In the genomic region with DNA sequence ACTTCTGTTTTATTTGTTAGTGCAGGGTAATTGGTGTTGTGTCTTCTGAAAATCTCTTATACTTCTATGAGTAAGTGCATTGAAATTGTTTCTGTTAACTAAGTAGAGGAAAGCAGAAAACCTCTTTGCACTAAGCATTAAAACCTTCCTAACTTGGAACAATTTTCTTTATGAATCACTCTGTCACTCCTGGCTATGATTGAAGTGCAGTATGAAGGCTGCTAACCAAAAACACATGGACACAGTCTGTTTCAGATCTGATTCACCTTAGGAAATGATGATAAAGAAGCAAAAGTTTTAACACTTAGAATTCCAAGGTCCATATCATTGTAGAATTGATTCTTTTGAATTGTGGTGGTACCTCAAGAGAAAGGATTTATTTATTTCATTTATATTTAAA, we compare ENCODE assay signal across 16 cellular contexts. TPM values are rescaled to one million over a fixed set of nuclear protein-coding genes. Genes with fewer than 3 reads are reported as not detected.
A peak's percentile ranks its signal among the peaks of the same experiment; 100 is the strongest.
DNase-seq lines count a peak whose midpoint lies in the region; ATAC-seq and TF ChIP-seq lines count a peak whose summit lies in the region.
"Had no signal": no experiment of that assay in that cellular context is flagged by ENCODE, and none has a peak within 500 bp of the region (broad histone marks: within the 10 kb centered on the region; RNA-seq: fewer than 3 reads in every experiment).

No MANE protein-coding gene starts in this region.

- H3K9me3 ChIP-seq in PC-3 (ENCODE audit: low read length) = no peaks in the 10 kb centered on the region
- H3K9me3 ChIP-seq: BE2C, heart right ventricle had no signal

- peak; percentile 69 for DNase-seq in Daoy (ENCODE audit: low read depth)
- DNase-seq in PC-3 = peak; percentile 21
- peak; percentile 40 for DNase-seq in epithelial cell of esophagus (ENCODE audit: low read depth)
- peak; percentile 54 for DNase-seq in renal cortical epithelial cell (ENCODE audit: low read depth)
- no peak for DNase-seq in putamen (ENCODE audit: low spot score)
- DNase-seq in mesothelial cell of epicardium (ENCODE audit: low spot score in 2 of 2, unreplicated experiment in 2 of 2) = no peak
- DNase-seq in activated effector memory CD4-positive, alpha-beta T cell treated with anti-CD3 and anti-CD28 coated beads, Interleukin-2, amount 50 U/mL, for 16 hours = no peak
- no peak for DNase-seq in activated naive CD4-positive, alpha-beta T cell treated with Interleukin-2 at 50 U/mL for 16 hours
- DNase-seq: amniotic stem cell, BE2C, heart right ventricle, islet precursor cell, midbrain, NCI-H1092, right cardiac atrium, WERI-Rb-1 had no signal

- H3K27ac Mint-ChIP-seq in mesothelial cell of epicardium = no peak overlapping the region

- H3K9ac ChIP-seq in PC-3 (ENCODE audit: low read length) = no peak overlapping the region

- H3K27ac ChIP-seq in PC-3 (ENCODE audit: low read length) = no peak overlapping the region
- H3K27ac ChIP-seq: heart right ventricle, WERI-Rb-1 had no signal

- 0 out of 2 replicates have a peak, but pooled peaks cover 8% of the 10 kb centered on the region for H4K20me1 ChIP-seq in PC-3 (ENCODE audit: low read length)

- H3K79me2 ChIP-seq in PC-3 (ENCODE audit: low read length) = peaks cover 86% of the 10 kb centered on the region

- no peak overlapping the region for H2AFZ ChIP-seq in PC-3 (ENCODE audit: low read length)

- POLR2A ChIA-PET in PC-3 (lab: Charles Lee; ENCODE audit: unreplicated experiment) = no interaction called here

- H3K4me2 ChIP-seq in PC-3 (ENCODE audit: low read length) = no peak overlapping the region

- peaks cover 34% of the 10 kb centered on the region for H3K4me1 Mint-ChIP-seq in mesothelial cell of epicardium

- peak; percentile 4; the same call in 1 of the 2 replicates for ATAC-seq in PC-3
- ATAC-seq: heart right ventricle, right cardiac atrium had no signal

- peaks cover 58% of the 10 kb centered on the region for H3K4me1 ChIP-seq in PC-3 (ENCODE audit: insufficient read depth, low read length)
- H3K4me1 ChIP-seq: BE2C had no signal

- intact Hi-C loops in PC-3 (cut with micrococcal nuclease) = no loop called here

- H3K27me3 Mint-ChIP-seq in mesothelial cell of epicardium (ENCODE audit: low read depth) = no peaks in the 10 kb centered on the region

- H3K4me3 ChIP-seq in PC-3 (ENCODE audit: low read length) = no peak overlapping the region
- H3K4me3 ChIP-seq in epithelial cell of esophagus (ENCODE audit: low read length) = no peak overlapping the region
- H3K4me3 ChIP-seq: heart right ventricle had no signal

- H3K36me3 ChIP-seq in PC-3 (ENCODE audit: low read depth, low read length) = peaks cover 4% of the 10 kb centered on the region; the same call in 1 of the 2 replicates
- H3K36me3 ChIP-seq: BE2C, heart right ventricle, WERI-Rb-1 had no signal

- no peaks in the 10 kb centered on the region for H3F3A ChIP-seq in PC-3 (ENCODE audit: low read length, unreplicated experiment)

- H3K27me3 ChIP-seq in PC-3 (ENCODE audit: low read length) = no peaks in the 10 kb centered on the region
- H3K27me3 ChIP-seq: BE2C, heart right ventricle had no signal

- BruUV-seq in PC-3 (replicated peaks; lab: Mats Ljungman, UMichigan) = no TSS peak

- H3K9me3 Mint-ChIP-seq in mesothelial cell of epicardium = peaks cover 8% of the 10 kb centered on the region

- TF ChIP-seq CTCF in PC-3 (conservative IDR thresholded peaks at IDR 0.05; ENCODE audit: low read depth, low read length) = no peak
- no peak for TF ChIP-seq CTCF in epithelial cell of esophagus (IDR thresholded peaks at IDR 0.05; ENCODE audit: insufficient read depth, low read depth, low read length, missing control alignments)
- TF ChIP-seq CTCF in mesothelial cell of epicardium (IDR thresholded peaks at IDR 0.05; ENCODE audit: unreplicated experiment) = no peak

- H3K36me3 Mint-ChIP-seq in mesothelial cell of epicardium = peaks cover 8% of the 10 kb centered on the region

- CTCF ChIA-PET in PC-3 (lab: Charles Lee) = no interaction called here

- no peak overlapping the region for H3K4me3 Mint-ChIP-seq in mesothelial cell of epicardium

- H3K9me2 ChIP-seq in PC-3 (replicated peaks; ENCODE audit: low read length) = no peaks in the 10 kb centered on the region

RNA-seq across cellular contexts. Expression of a gene that starts 41.9 kb away (rescaled TPM):
- 191 and 209 TPM in 2 replicates for total RNA-seq in Daoy (2014; rRNA removed; shearing (Covaris generic))
- total RNA-seq in PC-3 (2014; rRNA removed) = 109 and 118 TPM in 2 replicates
- total RNA-seq in renal cortical epithelial cell = 217 and 255 TPM in 2 replicates
- 21.1 to 22.8 TPM (median 22.3 TPM) in 3 replicates for total RNA-seq in mesothelial cell of epicardium

Comparison
In these comparisons a context has a peak if more than half of its experiments do, and no peak if none do; other contexts are left out.
1. DNase-seq: peak in Daoy (single experiment), PC-3 (single experiment), epithelial cell of esophagus (single experiment) and renal cortical epithelial cell (single experiment); none in putamen (single experiment), mesothelial cell of epicardium (0 of 2), activated effector memory CD4-positive, alpha-beta T cell treated with anti-CD3 and anti-CD28 coated beads, Interleukin-2, amount 50 U/mL, for 16 hours (single experiment) and activated naive CD4-positive, alpha-beta T cell treated with Interleukin-2 at 50 U/mL for 16 hours (single experiment).